In the genomic region with DNA sequence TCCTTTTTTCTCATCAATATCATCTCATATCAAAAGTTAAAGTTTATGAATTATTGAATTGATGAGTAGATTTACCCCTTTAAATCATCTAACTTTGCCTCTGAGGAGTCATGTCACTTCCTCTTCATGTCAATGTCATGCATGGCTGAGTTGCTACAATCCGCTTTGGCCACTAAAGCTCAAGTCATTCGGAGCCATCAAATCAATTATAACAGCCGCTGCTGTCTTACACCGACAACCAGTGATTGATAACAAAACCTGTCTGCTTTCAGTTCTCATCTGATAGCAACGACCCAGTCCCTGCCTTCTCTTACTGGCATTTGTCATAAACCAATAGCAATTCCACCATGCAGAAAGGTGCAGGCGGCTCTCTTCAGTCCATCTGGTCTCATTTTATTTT, we compare ENCODE assay signal across 10 cellular contexts.
DNase-seq lines count a peak whose midpoint lies in the region; ATAC-seq and TF ChIP-seq lines count a peak whose summit lies in the region.
"Had no signal": no experiment of that assay in that cellular context is flagged by ENCODE, and none has a peak within 500 bp of the region (broad histone marks: within the 10 kb centered on the region; RNA-seq: fewer than 3 reads in every experiment).

No MANE protein-coding gene starts in this region.

- no peak overlapping the region for H3K4me3 ChIP-seq in mesenchymal stem cell (ENCODE audit: insufficient read depth in 1 of 2, low read depth in 1 of 2, low read length in 2 of 2)

- H3K9ac ChIP-seq in mesenchymal stem cell (ENCODE audit: low read length), result no peak overlapping the region

- no peak overlapping the region for H2AFZ ChIP-seq in mesenchymal stem cell (ENCODE audit: low read depth, low read length)

- no peaks in the 10 kb centered on the region for H3K27me3 Mint-ChIP-seq in activated CD8-positive, alpha-beta memory T cell treated with anti-CD3 and anti-CD28 coated beads, Interleukin-2, amount 10 ng/mL, durations not matched to agents 7 days and 5 days

- H3K4me3 Mint-ChIP-seq in activated CD8-positive, alpha-beta memory T cell treated with anti-CD3 and anti-CD28 coated beads, Interleukin-2, amount 10 ng/mL, durations not matched to agents 7 days and 5 days, result no peak overlapping the region
- no peak overlapping the region for H3K4me3 Mint-ChIP-seq in stimulated activated effector memory CD8-positive, alpha-beta T cell treated with anti-CD3 and anti-CD28 coated beads, Interleukin-12 subunit alpha, Interleukin-12 subunit beta, amount 100 ng/mL, for 72 hours
- H3K4me3 Mint-ChIP-seq: HFFc6 had no signal

- H3K36me3 ChIP-seq in mesenchymal stem cell (ENCODE audit: control insufficient read depth in 1 of 2, insufficient read depth in 2 of 2, low read depth in 1 of 2, low read length in 2 of 2), result no peaks in the 10 kb centered on the region

- no peaks in the 10 kb centered on the region for H3K9me3 Mint-ChIP-seq in activated CD8-positive, alpha-beta memory T cell treated with anti-CD3 and anti-CD28 coated beads, Interleukin-2, amount 10 ng/mL, durations not matched to agents 7 days and 5 days (ENCODE audit: low read depth)
- no peaks in the 10 kb centered on the region for H3K9me3 Mint-ChIP-seq in stimulated activated effector memory CD8-positive, alpha-beta T cell treated with anti-CD3 and anti-CD28 coated beads, Interleukin-12 subunit alpha, Interleukin-12 subunit beta, amount 100 ng/mL, for 72 hours
- H3K9me3 Mint-ChIP-seq: HFFc6 had no signal

- no peak for TF ChIP-seq CTCF in foreskin keratinocyte (conservative IDR thresholded peaks at IDR 0.05)

- H4K91ac ChIP-seq in mesenchymal stem cell (ENCODE audit: low read length), result no peak overlapping the region

- H3K4me1 Mint-ChIP-seq in activated CD8-positive, alpha-beta memory T cell treated with anti-CD3 and anti-CD28 coated beads, Interleukin-2, amount 10 ng/mL, durations not matched to agents 7 days and 5 days, result peaks cover 3% of the 10 kb centered on the region
- no peaks in the 10 kb centered on the region for H3K4me1 Mint-ChIP-seq in stimulated activated effector memory CD8-positive, alpha-beta T cell treated with anti-CD3 and anti-CD28 coated beads, Interleukin-12 subunit alpha, Interleukin-12 subunit beta, amount 100 ng/mL, for 72 hours

- WGBS in mesenchymal stem cell, result 67% methylated on average over 5 of the region's 6 CpGs

- no peaks in the 10 kb centered on the region for H3K4me1 ChIP-seq in foreskin keratinocyte
- no peaks in the 10 kb centered on the region for H3K4me1 ChIP-seq in mesenchymal stem cell (ENCODE audit: control insufficient read depth, insufficient read depth, low read depth, low read length)

- H3K18ac ChIP-seq in mesenchymal stem cell (ENCODE audit: low read depth in 1 of 2, low read length in 2 of 2), result no peak overlapping the region

- no peak overlapping the region for H2BK15ac ChIP-seq in mesenchymal stem cell (ENCODE audit: low read depth, poor library complexity, severe bottlenecking)

- H4K8ac ChIP-seq in mesenchymal stem cell (ENCODE audit: low read length), result no peak overlapping the region

- H3K4me2 ChIP-seq in mesenchymal stem cell (ENCODE audit: low read length, poor library complexity, severe bottlenecking), result no peak overlapping the region

- H2AK5ac ChIP-seq in mesenchymal stem cell (ENCODE audit: low read length, severe bottlenecking), result no peak overlapping the region

- peak; percentile 72 for ATAC-seq in activated CD8-positive, alpha-beta memory T cell treated with anti-CD3 and anti-CD28 coated beads, Interleukin-2, amount 10 ng/mL, durations not matched to agents 7 days and 5 days
- ATAC-seq in GM21786 (IDR thresholded peaks at IDR 0.05; ENCODE audit: unreplicated experiment), result peak; percentile 100
- peak; percentile 100 for ATAC-seq in HG03460 (IDR thresholded peaks at IDR 0.05; ENCODE audit: unreplicated experiment)
- ATAC-seq in stimulated activated effector memory CD8-positive, alpha-beta T cell treated with anti-CD3 and anti-CD28 coated beads, Interleukin-12 subunit alpha, Interleukin-12 subunit beta, amount 100 ng/mL, for 72 hours, result peak; percentile 95
- ATAC-seq in foreskin keratinocyte, result no peak

- H2BK120ac ChIP-seq in mesenchymal stem cell (ENCODE audit: low read depth, low read length), result no peak overlapping the region

- no peak overlapping the region for H3K4ac ChIP-seq in mesenchymal stem cell (ENCODE audit: low read depth in 1 of 2, low read length in 2 of 2)

- CTCF ChIA-PET in activated CD8-positive, alpha-beta memory T cell treated with anti-CD3 and anti-CD28 coated beads, Interleukin-2, amount 10 ng/mL, durations not matched to agents 7 days and 5 days (lab: Charles Lee), result interaction anchor here (0.6 kb wide), 1 partner anchor 743 kb away, joined by 4 read pairs; no protein-coding TSS in a partner anchor

- H3K27me3 ChIP-seq in foreskin keratinocyte (no peaks in the 10 kb centered on the region), mesenchymal stem cell (ENCODE audit: control insufficient read depth in 1 of 2, insufficient read depth in 1 of 2, low read length in 2 of 2) (no peaks in the 10 kb centered on the region)

- H3K14ac ChIP-seq in mesenchymal stem cell (ENCODE audit: low read length in 2 of 2), result no peak overlapping the region

- H3K79me1 ChIP-seq in mesenchymal stem cell (replicated peaks; ENCODE audit: low read length, poor library complexity, severe bottlenecking), result peaks cover 12% of the 10 kb centered on the region

- no peak overlapping the region for H3K27ac ChIP-seq in foreskin keratinocyte
- no peak overlapping the region for H3K27ac ChIP-seq in mesenchymal stem cell (ENCODE audit: low read length, poor library complexity, severe bottlenecking)
- H3K27ac ChIP-seq: C4-2B had no signal

- H3K9me3 ChIP-seq in mesenchymal stem cell (ENCODE audit: control insufficient read depth, low read length), result no peaks in the 10 kb centered on the region

- H2BK12ac ChIP-seq in mesenchymal stem cell (ENCODE audit: low read length in 2 of 2), result no peak overlapping the region

- no peak overlapping the region for H3K27ac Mint-ChIP-seq in activated CD8-positive, alpha-beta memory T cell treated with anti-CD3 and anti-CD28 coated beads, Interleukin-2, amount 10 ng/mL, durations not matched to agents 7 days and 5 days
- no peak overlapping the region for H3K27ac Mint-ChIP-seq in stimulated activated effector memory CD8-positive, alpha-beta T cell treated with anti-CD3 and anti-CD28 coated beads, Interleukin-12 subunit alpha, Interleukin-12 subunit beta, amount 100 ng/mL, for 72 hours
- H3K27ac Mint-ChIP-seq: HFFc6 had no signal

- H3K23ac ChIP-seq in mesenchymal stem cell (ENCODE audit: low read length in 2 of 2), result no peak overlapping the region

- peak; percentile 46 for DNase-seq in activated CD8-positive, alpha-beta memory T cell treated with anti-CD3 and anti-CD28 coated beads, Interleukin-2, amount 10 ng/mL, durations not matched to agents 7 days and 5 days
- no peak for DNase-seq in activated CD8-positive, alpha-beta memory T cell treated with anti-CD3 and anti-CD28 coated beads, Interleukin-2, amount 50 U/mL, for 48 hours
- DNase-seq in stimulated activated effector memory CD8-positive, alpha-beta T cell treated with anti-CD3 and anti-CD28 coated beads, Interleukin-12 subunit alpha, Interleukin-12 subunit beta, amount 100 ng/mL, for 72 hours (ENCODE audit: low spot score in 2 of 2), result no peak
- DNase-seq in foreskin keratinocyte (no peak), NCI-H1048 (lab: John Stamatoyannopoulos, UW) (no peak), mesenchymal stem cell (no peak)
- DNase-seq: HFFc6 had no signal

- H2BK5ac ChIP-seq in mesenchymal stem cell (ENCODE audit: low read depth, low read length, poor library complexity, severe bottlenecking), result no peak overlapping the region

- H3K36me3 Mint-ChIP-seq in activated CD8-positive, alpha-beta memory T cell treated with anti-CD3 and anti-CD28 coated beads, Interleukin-2, amount 10 ng/mL, durations not matched to agents 7 days and 5 days, result no peaks in the 10 kb centered on the region
- no peaks in the 10 kb centered on the region for H3K36me3 Mint-ChIP-seq in stimulated activated effector memory CD8-positive, alpha-beta T cell treated with anti-CD3 and anti-CD28 coated beads, Interleukin-12 subunit alpha, Interleukin-12 subunit beta, amount 100 ng/mL, for 72 hours
